ENCODE assay signal across 17 cellular contexts in the genomic region with DNA sequence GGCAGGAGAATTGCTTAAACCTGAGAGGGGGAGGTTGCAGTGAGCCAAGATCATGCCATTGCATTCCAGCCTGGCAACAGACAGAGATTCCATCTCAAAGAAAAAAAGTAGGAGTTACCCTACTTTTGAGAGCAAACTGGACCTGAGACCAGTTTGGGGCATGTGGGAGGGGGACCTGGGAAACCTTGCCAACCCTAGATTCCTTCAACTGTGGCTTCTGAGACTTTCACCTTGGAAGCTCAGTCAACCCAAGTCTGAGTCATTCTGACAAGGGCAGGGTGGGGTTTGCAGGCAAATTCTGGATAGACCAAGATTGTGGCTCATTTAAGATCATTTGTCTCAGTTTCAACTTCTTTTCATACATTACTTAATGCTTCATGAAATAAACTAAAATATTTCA. TPM values are rescaled to one million over a fixed set of nuclear protein-coding genes. Genes with fewer than 3 reads are reported as not detected.
DNase-seq lines count a peak whose midpoint lies in the region; ATAC-seq, FAIRE-seq and TF ChIP-seq lines count a peak whose summit lies in the region.
"Had no signal": no experiment of that assay in that cellular context is flagged by ENCODE, and none has a peak within 500 bp of the region (broad histone marks: within the 10 kb centered on the region; RNA-seq: fewer than 3 reads in every experiment).

No MANE protein-coding gene starts in this region.

- ATAC-seq in K562 = peak; percentile 46; the same call in 2 of the 3 replicates
- peak; percentile 52 for ATAC-seq in stimulated activated effector memory CD8-positive, alpha-beta T cell treated with anti-CD3 and anti-CD28 coated beads, Interleukin-12 subunit alpha, Interleukin-12 subunit beta, amount 100 ng/mL, for 72 hours
- no peak for ATAC-seq in GM18520 (IDR thresholded peaks at IDR 0.05; ENCODE audit: unreplicated experiment)
- ATAC-seq: activated CD4-positive, CD25-positive, alpha-beta regulatory T cell treated with anti-CD3 and anti-CD28 coated beads, Interleukin-2, amount 50 U/mL, for 24 hours had no signal

- no peaks in the 10 kb centered on the region for H3K27me3 Mint-ChIP-seq in MCF 10A (ENCODE audit: insufficient read depth, unreplicated experiment)

- no peaks in the 10 kb centered on the region for H3K27me3 ChIP-seq in breast epithelium
- H3K27me3 ChIP-seq in K562 (ENCODE audit: control insufficient read depth in 2 of 2, insufficient read depth in 2 of 2, low read length in 2 of 2) = no peaks in the 10 kb centered on the region; a peak in 1 of 5 replicates
- H3K27me3 ChIP-seq: pancreas had no signal

- no peak for TF ChIP-seq CTCF in MCF 10A (IDR thresholded peaks at IDR 0.05; ENCODE audit: unreplicated experiment)
- TF ChIP-seq CTCF in breast epithelium (IDR thresholded peaks at IDR 0.05) = no peak
- TF ChIP-seq CTCF in K562 (IDR thresholded peaks at IDR 0.05 in 2 of 3, conservative IDR thresholded peaks at IDR 0.05 in 1 of 3; ENCODE audit: insufficient read depth in 2 of 3, low read depth in 1 of 3, low read length in 3 of 3) = no peak

- H3K27ac ChIP-seq in breast epithelium = no peak overlapping the region
- no peak overlapping the region for H3K27ac ChIP-seq in K562 (ENCODE audit: extremely low read depth, low read depth, low read length)
- H3K27ac ChIP-seq: pancreas, skin epidermis had no signal

- POLR2A ChIA-PET in MCF 10A (lab: Yijun Ruan, JAX) = interaction anchor here (1.2 to 2.0 kb wide), 2 partner anchors 23 to 360 kb away, joined by 3 to 7 read pairs; no protein-coding TSS in a partner anchor
- POLR2A ChIA-PET in K562 (lab: Yijun Ruan, JAX) = interaction anchor here (1.2 kb wide), 1 partner anchor 12 kb away, joined by 4 read pairs; no protein-coding TSS in a partner anchor

- H3K4me1 ChIP-seq in breast epithelium (no peaks in the 10 kb centered on the region), K562 (replicated peaks in 1 of 2; ENCODE audit: control insufficient read depth in 2 of 2, insufficient read depth in 2 of 2, low read length in 2 of 2) (peaks cover 5 to 9% of the 10 kb centered on the region in 2 experiments; a peak in 3 of 5 replicates)
- H3K4me1 ChIP-seq: pancreas had no signal

- peaks cover 8% of the 10 kb centered on the region for H3K4me1 Mint-ChIP-seq in MCF 10A (ENCODE audit: insufficient read depth, unreplicated experiment)
- H3K4me1 Mint-ChIP-seq in stimulated activated effector memory CD8-positive, alpha-beta T cell treated with anti-CD3 and anti-CD28 coated beads, Interleukin-12 subunit alpha, Interleukin-12 subunit beta, amount 100 ng/mL, for 72 hours = peaks cover 54% of the 10 kb centered on the region

- no peak overlapping the region for H3K9ac ChIP-seq in K562 (ENCODE audit: insufficient read depth in 1 of 2, low read depth in 2 of 2, low read length in 2 of 2)

- no TSS peak for BruUV-seq in MCF 10A (replicated peaks; lab: Mats Ljungman, UMichigan)
- BruUV-seq in K562 (replicated peaks; lab: Mats Ljungman, UMichigan) = no TSS peak

- H3K36me3 Mint-ChIP-seq in MCF 10A (ENCODE audit: insufficient read depth, unreplicated experiment) = no peaks in the 10 kb centered on the region
- peaks cover 5% of the 10 kb centered on the region for H3K36me3 Mint-ChIP-seq in stimulated activated effector memory CD8-positive, alpha-beta T cell treated with anti-CD3 and anti-CD28 coated beads, Interleukin-12 subunit alpha, Interleukin-12 subunit beta, amount 100 ng/mL, for 72 hours

- FAIRE-seq in K562 (lab: Jason Lieb, UNC) = no peak
- FAIRE-seq: pancreas had no signal

- H3K9me3 Mint-ChIP-seq in MCF 10A (ENCODE audit: unreplicated experiment) = peaks cover 7% of the 10 kb centered on the region
- no peaks in the 10 kb centered on the region for H3K9me3 Mint-ChIP-seq in stimulated activated effector memory CD8-positive, alpha-beta T cell treated with anti-CD3 and anti-CD28 coated beads, Interleukin-12 subunit alpha, Interleukin-12 subunit beta, amount 100 ng/mL, for 72 hours

- H3K4me2 ChIP-seq in K562 (ENCODE audit: insufficient read depth, low read length) = no peak overlapping the region

- H2AFZ ChIP-seq in K562 (ENCODE audit: low read depth, low read length) = peak overlapping the region; percentile 47; the same call in 1 of the 2 replicates

- H3K79me2 ChIP-seq in K562 (ENCODE audit: control insufficient read depth, insufficient read depth, low read length) = no peaks in the 10 kb centered on the region

- H3K9me3 ChIP-seq in breast epithelium (no peaks in the 10 kb centered on the region), K562 (replicated peaks; ENCODE audit: control insufficient read depth, insufficient read depth, low read depth, low read length) (no peaks in the 10 kb centered on the region)
- H3K9me3 ChIP-seq: pancreas had no signal

- in situ Hi-C loops in K562 (cut with MboI) = no loop called here

- no peak for TF ChIP-seq RAD21 in K562 (CRISPR knock-in tag; conservative IDR thresholded peaks at IDR 0.05 in 1 of 2, IDR thresholded peaks at IDR 0.05 in 1 of 2)

- H3K36me3 ChIP-seq in breast epithelium (no peaks in the 10 kb centered on the region), K562 (ENCODE audit: control insufficient read depth, insufficient read depth, low read length) (no peaks in the 10 kb centered on the region)
- H3K36me3 ChIP-seq: pancreas had no signal

- no peak for TF ChIP-seq EP300 in K562 (IDR thresholded peaks at IDR 0.05; ENCODE audit: low read length)

- CTCF ChIA-PET in MCF 10A (lab: Yijun Ruan, JAX) (interaction anchor here (0.7 to 3.1 kb wide), 13 partner anchors 9 to 359 kb away, joined by 3 to 21 read pairs (median 7); no protein-coding TSS in a partner anchor), K562 (lab: Yijun Ruan, JAX; ENCODE audit: low intra/inter-chr PET ratio) (interaction anchor here (0.6 to 2.0 kb wide), 4 partner anchors 65 to 457 kb away, joined by 3 to 14 read pairs (median 5); no protein-coding TSS in a partner anchor)

- H3K4me3 ChIP-seq in breast epithelium (no peak overlapping the region), K562 (no peak overlapping the region)
- H3K4me3 ChIP-seq: pancreas, skin epidermis had no signal

- intact Hi-C loops in MCF 10A (cut with micrococcal nuclease) (loop anchor here (1.0 to 2.0 kb wide), 3 partner anchors 66 to 360 kb away; no protein-coding TSS in a partner anchor), breast epithelium (cut with DNase I; ENCODE audit: low total_unique reads) (no loop called here), K562 (cut with micrococcal nuclease) (loop anchor here (1.0 to 5.0 kb wide), 5 partner anchors 46 to 496 kb away; no protein-coding TSS in a partner anchor)

- H4K20me1 ChIP-seq in K562 (replicated peaks; ENCODE audit: control insufficient read depth, insufficient read depth, low read length) = no peaks in the 10 kb centered on the region

- no peak overlapping the region for H3K4me3 Mint-ChIP-seq in MCF 10A (ENCODE audit: unreplicated experiment)
- no peak overlapping the region for H3K4me3 Mint-ChIP-seq in stimulated activated effector memory CD8-positive, alpha-beta T cell treated with anti-CD3 and anti-CD28 coated beads, Interleukin-12 subunit alpha, Interleukin-12 subunit beta, amount 100 ng/mL, for 72 hours

- TF ChIP-seq POLR2A in breast epithelium (IDR thresholded peaks at IDR 0.05) = no peak
- TF ChIP-seq POLR2A in K562 (conservative IDR thresholded peaks at IDR 0.05) = no peak

- no peak overlapping the region for H3K27ac Mint-ChIP-seq in MCF 10A (ENCODE audit: low read depth, unreplicated experiment)
- H3K27ac Mint-ChIP-seq in stimulated activated effector memory CD8-positive, alpha-beta T cell treated with anti-CD3 and anti-CD28 coated beads, Interleukin-12 subunit alpha, Interleukin-12 subunit beta, amount 100 ng/mL, for 72 hours = peak overlapping the region; percentile 98

- peak; percentile 61 for DNase-seq in MCF 10A (ENCODE audit: unreplicated experiment)
- DNase-seq in breast epithelium (ENCODE audit: low spot score in 2 of 2) = no peak
- DNase-seq in RPMI7951 (ENCODE audit: low read depth) = peak; percentile 16
- peak in 2 of 4 experiments; percentile 20 to 41 for DNase-seq in K562 (ENCODE audit: extremely low read depth in 1 of 4, low spot score in 3 of 4)
- DNase-seq in stimulated activated effector memory CD8-positive, alpha-beta T cell treated with anti-CD3 and anti-CD28 coated beads, Interleukin-12 subunit alpha, Interleukin-12 subunit beta, amount 100 ng/mL, for 72 hours (ENCODE audit: low spot score in 2 of 2) = no peak
- DNase-seq in activated gamma-delta T cell (lab: John Stamatoyannopoulos, UW) = no peak
- DNase-seq in NCI-H510A (lab: John Stamatoyannopoulos, UW) = no peak
- DNase-seq: activated effector memory CD4-positive, alpha-beta T cell treated with anti-CD3 and anti-CD28 coated beads, Interleukin-2, amount 50 U/mL, for 16 hours; effector memory CD4-positive, alpha-beta T cell; foreskin fibroblast; KBM-7; NCI-H1092 treated with DMSO at 0.1 percent for 48 hours; NCI-H2171; pancreas had no signal

- H3K9me1 ChIP-seq in K562 (ENCODE audit: control insufficient read depth, insufficient read depth, low read length) = no peaks in the 10 kb centered on the region

TF ChIP-seq in K562, 482 proteins besides CTCF, POLR2A, EP300 and RAD21 (continues in another document):
- TF ChIP-seq JUND (IDR thresholded peaks at IDR 0.05; ENCODE audit: borderline replicate concordance, low read depth, low read length) (peak; percentile 52; the same call in 1 of the 2 replicates), JUND (tag; IDR thresholded peaks at IDR 0.05; ENCODE audit: borderline replicate concordance, low read depth, low read length) (no peak), NFE2 (IDR thresholded peaks at IDR 0.05; ENCODE audit: low read depth) (peak; percentile 10; the same call in 1 of the 2 replicates)

RNA-seq across cellular contexts. Expression of a gene that starts 23.8 kb away (rescaled TPM):
- total RNA-seq in MCF 10A (2022) = 20.0 and 35.4 TPM in 2 replicates
- total RNA-seq in breast epithelium = 10 to 100 TPM; 37.4 to 40.3 (median 39.1) TPM
- 21.9 and 26.7 TPM in 2 replicates for total RNA-seq in RPMI7951 (2014; rRNA removed; shearing (Covaris generic))
- 10.4 and 14.0 TPM in 2 replicates for total RNA-seq in K562 (2011; cell fraction: chromatin; rRNA removed; ENCODE audit: low replicate concordance)
- 19.2 and 21.1 TPM in 2 replicates for total RNA-seq in K562 (2011; cell fraction: nucleolus; rRNA removed)
- total RNA-seq in K562 (2011; cell fraction: nucleoplasm; rRNA removed) = 14.0 and 17.1 TPM in 2 replicates
- total RNA-seq in K562 (2014; rRNA removed) = 39.0 and 52.8 TPM in 2 replicates
- total RNA-seq in K562 (2014; rRNA removed; fragmentation: Illumina TruSeq; extraction: Trizol) = 22.6 and 23.4 TPM in 2 replicates
- 24.6 and 24.8 TPM in 2 replicates for total RNA-seq in K562 (2015; rRNA removed; fragmentation: Illumina TruSeq; extraction: Trizol)
- 32.9 and 33.6 TPM in 2 replicates for total RNA-seq in K562 (2021)
- polyA plus RNA-seq in K562 (2011; rRNA removed) = 34.9 and 37.8 TPM in 2 replicates
- 51.5 and 163 TPM in 2 replicates for polyA plus RNA-seq in K562 (2011; cell fraction: cytosol; rRNA removed)
- polyA plus RNA-seq in K562 (2011; cell fraction: nucleus; rRNA removed) = 35.1 and 65.2 TPM in 2 replicates
- 19.7 and 22.9 TPM in 2 replicates for polyA plus RNA-seq in K562 (2012)
- polyA plus RNA-seq in K562 (2014; fragmentation: Illumina TruSeq; extraction: Trizol) = 26.9 and 34.4 TPM in 2 replicates
- 1 to 10 TPM; 4.8 to 7.5 TPM for polyA plus RNA-seq in K562 (2014; fragmentation: Nextera tagmentation; extraction: Ambion mirVana)
- polyA plus RNA-seq in K562 (2014; rRNA removed) = 29.9 and 34.5 TPM in 2 replicates
- 25.2 and 48.9 TPM in 2 replicates for polyA minus RNA-seq in K562 (2011; rRNA and poly(A)+ RNA removed)
- 32.4 and 42.9 TPM in 2 replicates for polyA minus RNA-seq in K562 (2011; cell fraction: cytosol; rRNA and poly(A)+ RNA removed)
- 12.4 and 12.8 TPM in 2 replicates for polyA minus RNA-seq in K562 (2011; cell fraction: nucleus; rRNA and poly(A)+ RNA removed)

Comparison
In these comparisons a context has a peak if more than half of its experiments do, and no peak if none do; other contexts are left out.
1. DNase-seq: peak in MCF 10A (single experiment) and RPMI7951 (single experiment); none in breast epithelium (0 of 2), stimulated activated effector memory CD8-positive, alpha-beta T cell treated with anti-CD3 and anti-CD28 coated beads, Interleukin-12 subunit alpha, Interleukin-12 subunit beta, amount 100 ng/mL, for 72 hours (0 of 2), activated gamma-delta T cell (single experiment) and NCI-H510A (single experiment).